ENCODE assay signal across 10 cellular contexts in genomic region chr6:38234934-38235678, GRCh38.
A peak's percentile ranks its signal among the peaks of the same experiment; 100 is the strongest.
DNase-seq lines count a peak whose midpoint lies in the region; ATAC-seq and TF ChIP-seq lines count a peak whose summit lies in the region.
"Had no signal": no experiment of that assay in that cellular context is flagged by ENCODE, and none has a peak within 500 bp of the region (broad histone marks: within the 10 kb centered on the region; RNA-seq: fewer than 3 reads in every experiment).

No MANE protein-coding gene starts in this region.

- no peaks in the 10 kb centered on the region for H3K9me3 ChIP-seq in right cardiac atrium (ENCODE audit: control insufficient read depth, low read length)

- no peaks in the 10 kb centered on the region for H3K27me3 ChIP-seq in right cardiac atrium (ENCODE audit: control insufficient read depth, insufficient read depth)

- peak; percentile 49 for DNase-seq in GM13976 (ENCODE audit: low spot score)
- peak; percentile 87 for DNase-seq in NCI-H69 (lab: John Stamatoyannopoulos, UW)
- DNase-seq in CD1c-positive myeloid dendritic cell (ENCODE audit: extremely low spot score), result no peak
- no peak for DNase-seq in activated T-cell treated with anti-CD3 and anti-CD28 coated beads, Interleukin-2, amount 50 U/mL, for 1 hour
- no peak for DNase-seq in right cardiac atrium
- DNase-seq: NCI-H1930 had no signal

- H3K4me3 ChIP-seq in right cardiac atrium (ENCODE audit: low read length), result no peak overlapping the region

- in situ Hi-C loops in GM13976 (cut with MboI; ENCODE audit: low sequenced_read_pairs, unreplicated experiment), result no loop called here

- H3K4me1 ChIP-seq in right cardiac atrium (ENCODE audit: control insufficient read depth, insufficient read depth, low read length), result peaks cover under 1% of the 10 kb centered on the region

- no peak overlapping the region for H3K27ac ChIP-seq in right cardiac atrium (ENCODE audit: low read length)
- H3K27ac ChIP-seq: parathyroid adenoma had no signal

- intact Hi-C loops in right cardiac atrium (cut with DNase I), result no loop called here

- 84% methylated on average over 4 of the region's 4 CpGs for WGBS in right cardiac atrium

- ATAC-seq in GM19463 (IDR thresholded peaks at IDR 0.05; ENCODE audit: unreplicated experiment), result peak; percentile 68
- peak; percentile 73 for ATAC-seq in HG02973 (IDR thresholded peaks at IDR 0.05; ENCODE audit: unreplicated experiment)
- ATAC-seq in right cardiac atrium, result no peak
- ATAC-seq in esophagus mucosa, result no peak

- TF ChIP-seq CTCF in GM13976 (IDR thresholded peaks at IDR 0.05; ENCODE audit: borderline replicate concordance, control extremely low read depth, extremely low read depth, insufficient read depth, missing control alignments), result no peak

Comparison
In these comparisons a context has a peak if more than half of its experiments do, and no peak if none do; other contexts are left out.
1. DNase-seq: peak in GM13976 (single experiment) and NCI-H69 (single experiment); none in CD1c-positive myeloid dendritic cell (single experiment), activated T-cell treated with anti-CD3 and anti-CD28 coated beads, Interleukin-2, amount 50 U/mL, for 1 hour (single experiment) and right cardiac atrium (0 of 3).
2. ATAC-seq: peak in GM19463 (single experiment) and HG02973 (single experiment); none in right cardiac atrium (0 of 2) and esophagus mucosa (single experiment).